1 cellular context compared by ENCODE assay signal in the genomic region with DNA sequence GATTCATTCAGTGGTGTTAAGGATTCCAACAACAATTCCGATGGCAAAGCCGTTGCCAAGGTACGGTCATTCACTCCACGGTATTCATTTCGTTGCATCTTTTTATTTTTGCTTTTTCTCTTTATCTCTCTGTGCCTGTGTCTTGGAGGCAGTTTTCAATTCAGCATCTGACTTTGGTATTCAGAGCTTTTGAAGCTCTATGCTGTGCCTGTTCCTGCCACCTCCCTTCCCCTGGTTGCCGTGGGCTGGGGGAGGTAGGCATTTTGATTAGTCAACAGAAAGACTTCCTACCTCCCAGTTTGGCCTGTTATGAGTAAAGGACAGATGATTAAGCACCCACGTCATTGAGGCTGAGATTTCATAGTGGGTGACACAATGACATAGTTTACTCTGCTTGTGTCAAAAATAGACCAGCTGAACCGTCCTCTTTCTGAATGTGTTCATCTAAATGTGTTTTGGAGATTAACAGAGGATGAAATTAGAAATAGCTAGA.
TF ChIP-seq lines count a peak whose summit lies in the region.

No MANE protein-coding gene starts in this region.

TF ChIP-seq in GM12878, 131 proteins besides CTCF, POLR2A, EP300 and RAD21 (continued from another document and continues in another):
- TF ChIP-seq, protein P1, sequence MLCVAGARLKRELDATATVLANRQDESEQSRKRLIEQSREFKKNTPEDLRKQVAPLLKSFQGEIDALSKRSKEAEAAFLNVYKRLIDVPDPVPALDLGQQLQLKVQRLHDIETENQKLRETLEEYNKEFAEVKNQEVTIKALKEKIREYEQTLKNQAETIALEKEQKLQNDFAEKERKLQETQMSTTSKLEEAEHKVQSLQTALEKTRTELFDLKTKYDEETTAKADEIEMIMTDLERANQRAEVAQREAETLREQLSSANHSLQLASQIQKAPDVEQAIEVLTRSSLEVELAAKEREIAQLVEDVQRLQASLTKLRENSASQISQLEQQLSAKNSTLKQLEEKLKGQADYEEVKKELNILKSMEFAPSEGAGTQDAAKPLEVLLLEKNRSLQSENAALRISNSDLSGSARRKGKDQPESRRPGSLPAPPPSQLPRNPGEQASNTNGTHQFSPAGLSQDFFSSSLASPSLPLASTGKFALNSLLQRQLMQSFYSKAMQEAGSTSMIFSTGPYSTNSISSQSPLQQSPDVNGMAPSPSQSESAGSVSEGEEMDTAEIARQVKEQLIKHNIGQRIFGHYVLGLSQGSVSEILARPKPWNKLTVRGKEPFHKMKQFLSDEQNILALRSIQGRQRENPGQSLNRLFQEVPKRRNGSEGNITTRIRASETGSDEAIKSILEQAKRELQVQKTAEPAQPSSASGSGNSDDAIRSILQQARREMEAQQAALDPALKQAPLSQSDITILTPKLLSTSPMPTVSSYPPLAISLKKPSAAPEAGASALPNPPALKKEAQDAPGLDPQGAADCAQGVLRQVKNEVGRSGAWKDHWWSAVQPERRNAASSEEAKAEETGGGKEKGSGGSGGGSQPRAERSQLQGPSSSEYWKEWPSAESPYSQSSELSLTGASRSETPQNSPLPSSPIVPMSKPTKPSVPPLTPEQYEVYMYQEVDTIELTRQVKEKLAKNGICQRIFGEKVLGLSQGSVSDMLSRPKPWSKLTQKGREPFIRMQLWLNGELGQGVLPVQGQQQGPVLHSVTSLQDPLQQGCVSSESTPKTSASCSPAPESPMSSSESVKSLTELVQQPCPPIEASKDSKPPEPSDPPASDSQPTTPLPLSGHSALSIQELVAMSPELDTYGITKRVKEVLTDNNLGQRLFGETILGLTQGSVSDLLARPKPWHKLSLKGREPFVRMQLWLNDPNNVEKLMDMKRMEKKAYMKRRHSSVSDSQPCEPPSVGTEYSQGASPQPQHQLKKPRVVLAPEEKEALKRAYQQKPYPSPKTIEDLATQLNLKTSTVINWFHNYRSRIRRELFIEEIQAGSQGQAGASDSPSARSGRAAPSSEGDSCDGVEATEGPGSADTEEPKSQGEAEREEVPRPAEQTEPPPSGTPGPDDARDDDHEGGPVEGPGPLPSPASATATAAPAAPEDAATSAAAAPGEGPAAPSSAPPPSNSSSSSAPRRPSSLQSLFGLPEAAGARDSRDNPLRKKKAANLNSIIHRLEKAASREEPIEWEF (IDR thresholded peaks at IDR 0.05; ENCODE audit: insufficient replicate concordance, low read depth, low read length): peak; percentile 63
- TF ChIP-seq SUZ12 (IDR thresholded peaks at IDR 0.05; ENCODE audit: unreplicated experiment) (no peak), SMC3 (IDR thresholded peaks at IDR 0.05; ENCODE audit: borderline replicate concordance, low read length) (no peak), SPI1 (IDR thresholded peaks at IDR 0.05; ENCODE audit: borderline replicate concordance, insufficient read depth, low read depth, low read length) (peak; percentile 51; the same call in 1 of the 2 replicates), EED (IDR thresholded peaks at IDR 0.05; ENCODE audit: low read depth) (peak; percentile 49; the same call in 1 of the 2 replicates), IRF4 (IDR thresholded peaks at IDR 0.05; ENCODE audit: low read depth, low read length) (peak; percentile 73), SIX5 (IDR thresholded peaks at IDR 0.05; ENCODE audit: low read depth, low read length, severe bottlenecking) (no peak), JUNB (IDR thresholded peaks at IDR 0.05) (peak; percentile 90), POLR2AphosphoS5 (IDR thresholded peaks at IDR 0.05; ENCODE audit: low read length) (peak; percentile 68; the same call in 1 of the 2 replicates), STAT1 (conservative IDR thresholded peaks at IDR 0.05) (no peak), MEF2A (IDR thresholded peaks at IDR 0.05; ENCODE audit: insufficient read depth, low read depth, low read length) (peak; percentile 96), EZH2 (IDR thresholded peaks at IDR 0.05; ENCODE audit: borderline replicate concordance, control insufficient read depth, low read depth, low read length) (no peak), HDAC6 (IDR thresholded peaks at IDR 0.05; ENCODE audit: unreplicated experiment) (no peak), RFX5 (IDR thresholded peaks at IDR 0.05; ENCODE audit: low read depth, low read length) (no peak), ZNF622 (IDR thresholded peaks at IDR 0.05) (no peak), YY1 (IDR thresholded peaks at IDR 0.05; ENCODE audit: low read depth, low read length) (no peak), ZNF24 (IDR thresholded peaks at IDR 0.05) (no peak), GATAD2B (conservative IDR thresholded peaks at IDR 0.05; ENCODE audit: low read depth) (no peak), SP1 (IDR thresholded peaks at IDR 0.05; ENCODE audit: low read depth, low read length) (no peak), MYC (IDR thresholded peaks at IDR 0.05; ENCODE audit: insufficient read depth, insufficient read length, insufficient replicate concordance, low read length, severe bottlenecking) (no peak), STAT3 (IDR thresholded peaks at IDR 0.05; ENCODE audit: low read depth, low read length) (no peak), ZBED1 (IDR thresholded peaks at IDR 0.05; ENCODE audit: borderline replicate concordance) (peak; percentile 72; the same call in 1 of the 2 replicates), NRF1 (conservative IDR thresholded peaks at IDR 0.05; ENCODE audit: low read depth, low read length) (no peak), CBX3 (IDR thresholded peaks at IDR 0.05; ENCODE audit: borderline replicate concordance, low read depth) (no peak), TAF1 (IDR thresholded peaks at IDR 0.05; ENCODE audit: borderline replicate concordance, low read depth, low read length) (peak; percentile 47; the same call in 1 of the 2 replicates), ESRRA (IDR thresholded peaks at IDR 0.05; ENCODE audit: low read length) (no peak), RUNX3 (IDR thresholded peaks at IDR 0.05; ENCODE audit: low read length) (peak; percentile 76)
- TF ChIP-seq, protein P2, sequence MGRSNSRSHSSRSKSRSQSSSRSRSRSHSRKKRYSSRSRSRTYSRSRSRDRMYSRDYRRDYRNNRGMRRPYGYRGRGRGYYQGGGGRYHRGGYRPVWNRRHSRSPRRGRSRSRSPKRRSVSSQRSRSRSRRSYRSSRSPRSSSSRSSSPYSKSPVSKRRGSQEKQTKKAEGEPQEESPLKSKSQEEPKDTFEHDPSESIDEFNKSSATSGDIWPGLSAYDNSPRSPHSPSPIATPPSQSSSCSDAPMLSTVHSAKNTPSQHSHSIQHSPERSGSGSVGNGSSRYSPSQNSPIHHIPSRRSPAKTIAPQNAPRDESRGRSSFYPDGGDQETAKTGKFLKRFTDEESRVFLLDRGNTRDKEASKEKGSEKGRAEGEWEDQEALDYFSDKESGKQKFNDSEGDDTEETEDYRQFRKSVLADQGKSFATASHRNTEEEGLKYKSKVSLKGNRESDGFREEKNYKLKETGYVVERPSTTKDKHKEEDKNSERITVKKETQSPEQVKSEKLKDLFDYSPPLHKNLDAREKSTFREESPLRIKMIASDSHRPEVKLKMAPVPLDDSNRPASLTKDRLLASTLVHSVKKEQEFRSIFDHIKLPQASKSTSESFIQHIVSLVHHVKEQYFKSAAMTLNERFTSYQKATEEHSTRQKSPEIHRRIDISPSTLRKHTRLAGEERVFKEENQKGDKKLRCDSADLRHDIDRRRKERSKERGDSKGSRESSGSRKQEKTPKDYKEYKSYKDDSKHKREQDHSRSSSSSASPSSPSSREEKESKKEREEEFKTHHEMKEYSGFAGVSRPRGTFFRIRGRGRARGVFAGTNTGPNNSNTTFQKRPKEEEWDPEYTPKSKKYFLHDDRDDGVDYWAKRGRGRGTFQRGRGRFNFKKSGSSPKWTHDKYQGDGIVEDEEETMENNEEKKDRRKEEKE (IDR thresholded peaks at IDR 0.05): no peak
- TF ChIP-seq, protein P3, sequence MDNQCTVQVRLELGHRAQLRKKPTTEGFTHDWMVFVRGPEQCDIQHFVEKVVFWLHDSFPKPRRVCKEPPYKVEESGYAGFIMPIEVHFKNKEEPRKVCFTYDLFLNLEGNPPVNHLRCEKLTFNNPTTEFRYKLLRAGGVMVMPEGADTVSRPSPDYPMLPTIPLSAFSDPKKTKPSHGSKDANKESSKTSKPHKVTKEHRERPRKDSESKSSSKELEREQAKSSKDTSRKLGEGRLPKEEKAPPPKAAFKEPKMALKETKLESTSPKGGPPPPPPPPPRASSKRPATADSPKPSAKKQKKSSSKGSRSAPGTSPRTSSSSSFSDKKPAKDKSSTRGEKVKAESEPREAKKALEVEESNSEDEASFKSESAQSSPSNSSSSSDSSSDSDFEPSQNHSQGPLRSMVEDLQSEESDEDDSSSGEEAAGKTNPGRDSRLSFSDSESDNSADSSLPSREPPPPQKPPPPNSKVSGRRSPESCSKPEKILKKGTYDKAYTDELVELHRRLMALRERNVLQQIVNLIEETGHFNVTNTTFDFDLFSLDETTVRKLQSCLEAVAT (IDR thresholded peaks at IDR 0.05): peak; percentile 72; the same call in 1 of the 2 replicates
- TF ChIP-seq, protein P4, sequence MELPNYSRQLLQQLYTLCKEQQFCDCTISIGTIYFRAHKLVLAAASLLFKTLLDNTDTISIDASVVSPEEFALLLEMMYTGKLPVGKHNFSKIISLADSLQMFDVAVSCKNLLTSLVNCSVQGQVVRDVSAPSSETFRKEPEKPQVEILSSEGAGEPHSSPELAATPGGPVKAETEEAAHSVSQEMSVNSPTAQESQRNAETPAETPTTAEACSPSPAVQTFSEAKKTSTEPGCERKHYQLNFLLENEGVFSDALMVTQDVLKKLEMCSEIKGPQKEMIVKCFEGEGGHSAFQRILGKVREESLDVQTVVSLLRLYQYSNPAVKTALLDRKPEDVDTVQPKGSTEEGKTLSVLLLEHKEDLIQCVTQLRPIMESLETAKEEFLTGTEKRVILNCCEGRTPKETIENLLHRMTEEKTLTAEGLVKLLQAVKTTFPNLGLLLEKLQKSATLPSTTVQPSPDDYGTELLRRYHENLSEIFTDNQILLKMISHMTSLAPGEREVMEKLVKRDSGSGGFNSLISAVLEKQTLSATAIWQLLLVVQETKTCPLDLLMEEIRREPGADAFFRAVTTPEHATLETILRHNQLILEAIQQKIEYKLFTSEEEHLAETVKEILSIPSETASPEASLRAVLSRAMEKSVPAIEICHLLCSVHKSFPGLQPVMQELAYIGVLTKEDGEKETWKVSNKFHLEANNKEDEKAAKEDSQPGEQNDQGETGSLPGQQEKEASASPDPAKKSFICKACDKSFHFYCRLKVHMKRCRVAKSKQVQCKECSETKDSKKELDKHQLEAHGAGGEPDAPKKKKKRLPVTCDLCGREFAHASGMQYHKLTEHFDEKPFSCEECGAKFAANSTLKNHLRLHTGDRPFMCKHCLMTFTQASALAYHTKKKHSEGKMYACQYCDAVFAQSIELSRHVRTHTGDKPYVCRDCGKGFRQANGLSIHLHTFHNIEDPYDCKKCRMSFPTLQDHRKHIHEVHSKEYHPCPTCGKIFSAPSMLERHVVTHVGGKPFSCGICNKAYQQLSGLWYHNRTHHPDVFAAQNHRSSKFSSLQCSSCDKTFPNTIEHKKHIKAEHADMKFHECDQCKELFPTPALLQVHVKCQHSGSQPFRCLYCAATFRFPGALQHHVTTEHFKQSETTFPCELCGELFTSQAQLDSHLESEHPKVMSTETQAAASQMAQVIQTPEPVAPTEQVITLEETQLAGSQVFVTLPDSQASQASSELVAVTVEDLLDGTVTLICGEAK (IDR thresholded peaks at IDR 0.05; ENCODE audit: borderline replicate concordance): no peak
- TF ChIP-seq, protein P5, sequence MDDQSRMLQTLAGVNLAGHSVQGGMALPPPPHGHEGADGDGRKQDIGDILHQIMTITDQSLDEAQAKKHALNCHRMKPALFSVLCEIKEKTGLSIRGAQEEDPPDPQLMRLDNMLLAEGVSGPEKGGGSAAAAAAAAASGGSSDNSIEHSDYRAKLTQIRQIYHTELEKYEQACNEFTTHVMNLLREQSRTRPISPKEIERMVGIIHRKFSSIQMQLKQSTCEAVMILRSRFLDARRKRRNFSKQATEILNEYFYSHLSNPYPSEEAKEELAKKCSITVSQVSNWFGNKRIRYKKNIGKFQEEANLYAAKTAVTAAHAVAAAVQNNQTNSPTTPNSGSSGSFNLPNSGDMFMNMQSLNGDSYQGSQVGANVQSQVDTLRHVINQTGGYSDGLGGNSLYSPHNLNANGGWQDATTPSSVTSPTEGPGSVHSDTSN (IDR thresholded peaks at IDR 0.05; ENCODE audit: insufficient replicate concordance, low read depth, low read length): peak; percentile 51
- TF ChIP-seq, protein P6, sequence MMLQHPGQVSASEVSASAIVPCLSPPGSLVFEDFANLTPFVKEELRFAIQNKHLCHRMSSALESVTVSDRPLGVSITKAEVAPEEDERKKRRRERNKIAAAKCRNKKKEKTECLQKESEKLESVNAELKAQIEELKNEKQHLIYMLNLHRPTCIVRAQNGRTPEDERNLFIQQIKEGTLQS (IDR thresholded peaks at IDR 0.05; ENCODE audit: borderline replicate concordance, extremely low read depth, low read depth, low read length): no peak
- TF ChIP-seq, protein P7, sequence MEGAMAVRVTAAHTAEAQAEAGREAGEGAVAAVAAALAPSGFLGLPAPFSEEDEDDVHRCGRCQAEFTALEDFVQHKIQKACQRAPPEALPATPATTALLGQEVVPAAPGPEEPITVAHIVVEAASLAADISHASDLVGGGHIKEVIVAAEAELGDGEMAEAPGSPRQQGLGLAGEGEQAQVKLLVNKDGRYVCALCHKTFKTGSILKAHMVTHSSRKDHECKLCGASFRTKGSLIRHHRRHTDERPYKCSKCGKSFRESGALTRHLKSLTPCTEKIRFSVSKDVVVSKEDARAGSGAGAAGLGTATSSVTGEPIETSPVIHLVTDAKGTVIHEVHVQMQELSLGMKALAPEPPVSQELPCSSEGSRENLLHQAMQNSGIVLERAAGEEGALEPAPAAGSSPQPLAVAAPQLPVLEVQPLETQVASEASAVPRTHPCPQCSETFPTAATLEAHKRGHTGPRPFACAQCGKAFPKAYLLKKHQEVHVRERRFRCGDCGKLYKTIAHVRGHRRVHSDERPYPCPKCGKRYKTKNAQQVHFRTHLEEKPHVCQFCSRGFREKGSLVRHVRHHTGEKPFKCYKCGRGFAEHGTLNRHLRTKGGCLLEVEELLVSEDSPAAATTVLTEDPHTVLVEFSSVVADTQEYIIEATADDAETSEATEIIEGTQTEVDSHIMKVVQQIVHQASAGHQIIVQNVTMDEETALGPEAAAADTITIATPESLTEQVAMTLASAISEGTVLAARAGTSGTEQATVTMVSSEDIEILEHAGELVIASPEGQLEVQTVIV (IDR thresholded peaks at IDR 0.05; ENCODE audit: borderline replicate concordance, partially characterized antibody): no peak
- TF ChIP-seq, protein P8, sequence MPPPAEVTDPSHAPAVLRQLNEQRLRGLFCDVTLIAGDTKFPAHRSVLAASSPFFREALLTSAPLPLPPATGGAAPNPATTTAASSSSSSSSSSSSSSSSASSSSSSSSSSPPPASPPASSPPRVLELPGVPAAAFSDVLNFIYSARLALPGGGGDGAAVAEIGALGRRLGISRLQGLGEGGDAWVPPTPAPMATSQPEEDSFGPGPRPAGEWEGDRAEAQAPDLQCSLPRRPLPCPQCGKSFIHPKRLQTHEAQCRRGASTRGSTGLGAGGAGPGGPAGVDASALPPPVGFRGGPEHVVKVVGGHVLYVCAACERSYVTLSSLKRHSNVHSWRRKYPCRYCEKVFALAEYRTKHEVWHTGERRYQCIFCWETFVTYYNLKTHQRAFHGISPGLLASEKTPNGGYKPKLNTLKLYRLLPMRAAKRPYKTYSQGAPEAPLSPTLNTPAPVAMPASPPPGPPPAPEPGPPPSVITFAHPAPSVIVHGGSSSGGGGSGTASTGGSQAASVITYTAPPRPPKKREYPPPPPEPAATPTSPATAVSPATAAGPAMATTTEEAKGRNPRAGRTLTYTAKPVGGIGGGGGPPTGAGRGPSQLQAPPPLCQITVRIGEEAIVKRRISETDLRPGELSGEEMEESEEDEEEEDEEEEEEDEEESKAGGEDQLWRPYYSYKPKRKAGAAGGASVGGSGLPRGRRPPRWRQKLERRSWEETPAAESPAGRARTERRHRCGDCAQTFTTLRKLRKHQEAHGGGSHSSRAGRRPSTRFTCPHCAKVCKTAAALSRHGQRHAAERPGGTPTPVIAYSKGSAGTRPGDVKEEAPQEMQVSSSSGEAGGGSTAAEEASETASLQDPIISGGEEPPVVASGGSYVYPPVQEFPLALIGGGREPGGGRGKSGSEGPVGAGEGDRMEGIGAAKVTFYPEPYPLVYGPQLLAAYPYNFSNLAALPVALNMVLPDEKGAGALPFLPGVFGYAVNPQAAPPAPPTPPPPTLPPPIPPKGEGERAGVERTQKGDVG (CRISPR knock-in tag; IDR thresholded peaks at IDR 0.05): no peak
